Comparison of ENCODE assay signal across 1 cellular context in genomic region chr18:57583297-57583835, GRCh38.
A peak's percentile ranks its signal among the peaks of the same experiment; 100 is the strongest.
TF ChIP-seq lines count a peak whose summit lies in the region.

No MANE protein-coding gene starts in this region.

TF ChIP-seq in K562, 482 proteins besides CTCF, POLR2A, EP300 and RAD21 (continued from another document and continues in another):
- TF ChIP-seq, protein P1, sequence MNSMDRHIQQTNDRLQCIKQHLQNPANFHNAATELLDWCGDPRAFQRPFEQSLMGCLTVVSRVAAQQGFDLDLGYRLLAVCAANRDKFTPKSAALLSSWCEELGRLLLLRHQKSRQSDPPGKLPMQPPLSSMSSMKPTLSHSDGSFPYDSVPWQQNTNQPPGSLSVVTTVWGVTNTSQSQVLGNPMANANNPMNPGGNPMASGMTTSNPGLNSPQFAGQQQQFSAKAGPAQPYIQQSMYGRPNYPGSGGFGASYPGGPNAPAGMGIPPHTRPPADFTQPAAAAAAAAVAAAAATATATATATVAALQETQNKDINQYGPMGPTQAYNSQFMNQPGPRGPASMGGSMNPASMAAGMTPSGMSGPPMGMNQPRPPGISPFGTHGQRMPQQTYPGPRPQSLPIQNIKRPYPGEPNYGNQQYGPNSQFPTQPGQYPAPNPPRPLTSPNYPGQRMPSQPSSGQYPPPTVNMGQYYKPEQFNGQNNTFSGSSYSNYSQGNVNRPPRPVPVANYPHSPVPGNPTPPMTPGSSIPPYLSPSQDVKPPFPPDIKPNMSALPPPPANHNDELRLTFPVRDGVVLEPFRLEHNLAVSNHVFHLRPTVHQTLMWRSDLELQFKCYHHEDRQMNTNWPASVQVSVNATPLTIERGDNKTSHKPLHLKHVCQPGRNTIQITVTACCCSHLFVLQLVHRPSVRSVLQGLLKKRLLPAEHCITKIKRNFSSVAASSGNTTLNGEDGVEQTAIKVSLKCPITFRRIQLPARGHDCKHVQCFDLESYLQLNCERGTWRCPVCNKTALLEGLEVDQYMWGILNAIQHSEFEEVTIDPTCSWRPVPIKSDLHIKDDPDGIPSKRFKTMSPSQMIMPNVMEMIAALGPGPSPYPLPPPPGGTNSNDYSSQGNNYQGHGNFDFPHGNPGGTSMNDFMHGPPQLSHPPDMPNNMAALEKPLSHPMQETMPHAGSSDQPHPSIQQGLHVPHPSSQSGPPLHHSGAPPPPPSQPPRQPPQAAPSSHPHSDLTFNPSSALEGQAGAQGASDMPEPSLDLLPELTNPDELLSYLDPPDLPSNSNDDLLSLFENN (IDR thresholded peaks at IDR 0.05; ENCODE audit: low read depth in 2 of 2, low read length in 2 of 2), result peak in 1 of 2 experiments; percentile 89; a peak in 2 of 4 replicates
- TF ChIP-seq DACH1 (IDR thresholded peaks at IDR 0.05; ENCODE audit: partially characterized antibody) (peak; percentile 44), TAF9B (IDR thresholded peaks at IDR 0.05; ENCODE audit: partially characterized antibody) (peak; percentile 54), AFF1 (IDR thresholded peaks at IDR 0.05; ENCODE audit: low read depth in 1 of 2, partially characterized antibody in 2 of 2) (peak in 1 of 2 experiments; percentile 55), ZNF140 (CRISPR knock-in tag; IDR thresholded peaks at IDR 0.05) (no peak), ATF1 (CRISPR knock-in tag; IDR thresholded peaks at IDR 0.05) (no peak), ATF1 (tag; IDR thresholded peaks at IDR 0.05) (peak; percentile 38), ZNF785 (CRISPR knock-in tag; IDR thresholded peaks at IDR 0.05) (no peak), TGIF2 (CRISPR knock-in tag; IDR thresholded peaks at IDR 0.05) (no peak), ZFX (CRISPR knock-in tag; IDR thresholded peaks at IDR 0.05) (peak; percentile 74), KDM1A (IDR thresholded peaks at IDR 0.05) (peak; percentile 75 to 82), POU5F1 (IDR thresholded peaks at IDR 0.05; ENCODE audit: borderline replicate concordance, low read depth, low read length, partially characterized antibody) (no peak), ZEB2 (IDR thresholded peaks at IDR 0.05) (0 out of 2 replicates have a peak, but pooled peaks have one; percentile 14), TEAD1 (CRISPR knock-in tag; IDR thresholded peaks at IDR 0.05) (0 out of 4 replicates have a peak, but pooled peaks have one; percentile 38 to 63), MAX (CRISPR knock-in tag; IDR thresholded peaks at IDR 0.05) (peak; percentile 50; the same call in 1 of the 2 replicates), RUNX1 (IDR thresholded peaks at IDR 0.05; ENCODE audit: low read depth) (0 out of 2 replicates have a peak, but pooled peaks have one; percentile 36), ZNF324 (CRISPR knock-in tag; IDR thresholded peaks at IDR 0.05) (no peak), BHLHE40 (IDR thresholded peaks at IDR 0.05; ENCODE audit: low read length) (peak; percentile 95), TBP (optimal IDR thresholded peaks at IDR 0.05; ENCODE audit: low read depth, low read length) (peak; percentile 64), ARID1B (IDR thresholded peaks at IDR 0.05) (peak; percentile 98), CCNT2 (IDR thresholded peaks at IDR 0.05; ENCODE audit: borderline replicate concordance, extremely low read depth, insufficient read length, low read depth, low read length) (peak; percentile 85), ZNF583 (CRISPR knock-in tag; IDR thresholded peaks at IDR 0.05) (0 out of 2 replicates have a peak, but pooled peaks have one; percentile 29), RBM22 (IDR thresholded peaks at IDR 0.05; ENCODE audit: low read depth, low read length, poor library complexity, severe bottlenecking) (no peak), DIDO1 (tag; IDR thresholded peaks at IDR 0.05; ENCODE audit: low read depth) (no peak), PYGO2 (tag; IDR thresholded peaks at IDR 0.05) (peak; percentile 74; the same call in 1 of the 2 replicates), MBD2 (IDR thresholded peaks at IDR 0.05; ENCODE audit: borderline replicate concordance, low read depth) (0 out of 2 replicates have a peak, but pooled peaks have one; percentile 31), TCF3 (CRISPR knock-in tag; IDR thresholded peaks at IDR 0.05) (peak; percentile 97), SMARCC2 (IDR thresholded peaks at IDR 0.05; ENCODE audit: low read depth) (peak; percentile 76), NRF1 (conservative IDR thresholded peaks at IDR 0.05 in 1 of 2, IDR thresholded peaks at IDR 0.05 in 1 of 2) (peak in 1 of 2 experiments; percentile 50; a peak in 2 of 4 replicates), E2F6 (IDR thresholded peaks at IDR 0.05; ENCODE audit: borderline replicate concordance in 1 of 2, extremely low read depth in 1 of 2, insufficient read depth in 1 of 2, insufficient read length in 1 of 2, low read depth in 1 of 2, low read length in 1 of 2, poor library complexity in 1 of 2, severe bottlenecking in 1 of 2) (peak in 1 of 2 experiments; percentile 64), HDAC2 (IDR thresholded peaks at IDR 0.05) (0 out of 2 replicates have a peak, but pooled peaks have one; percentile 65), NFIC (IDR thresholded peaks at IDR 0.05) (peak; percentile 85), YY1 (IDR thresholded peaks at IDR 0.05; ENCODE audit: borderline replicate concordance in 1 of 3, control insufficient read depth in 1 of 3, extremely low read depth in 1 of 3, insufficient read depth in 3 of 3, insufficient read length in 1 of 3, insufficient replicate concordance in 2 of 3, low read depth in 1 of 3, low read length in 2 of 3) (peak in 1 of 3 experiments; percentile 34), RNF2 (IDR thresholded peaks at IDR 0.05) (peak; percentile 87), SMARCE1 (IDR thresholded peaks at IDR 0.05) (peak; percentile 88), GATA2 (CRISPR knock-in tag; IDR thresholded peaks at IDR 0.05) (peak; percentile 92), PRDM10 (IDR thresholded peaks at IDR 0.05; ENCODE audit: partially characterized antibody) (peak; percentile 64), CUX1 (CRISPR knock-in tag; IDR thresholded peaks at IDR 0.05) (no peak), ZKSCAN1 (IDR thresholded peaks at IDR 0.05; ENCODE audit: low read depth, low read length) (0 out of 2 replicates have a peak, but pooled peaks have one; percentile 34), CBFA2T2 (conservative IDR thresholded peaks at IDR 0.05) (peak; percentile 95), RB1 (IDR thresholded peaks at IDR 0.05; ENCODE audit: low read depth) (0 out of 2 replicates have a peak, but pooled peaks have one; percentile 63), CC2D1A (IDR thresholded peaks at IDR 0.05) (peak; percentile 82; the same call in 1 of the 2 replicates)
- TF ChIP-seq, protein P2, sequence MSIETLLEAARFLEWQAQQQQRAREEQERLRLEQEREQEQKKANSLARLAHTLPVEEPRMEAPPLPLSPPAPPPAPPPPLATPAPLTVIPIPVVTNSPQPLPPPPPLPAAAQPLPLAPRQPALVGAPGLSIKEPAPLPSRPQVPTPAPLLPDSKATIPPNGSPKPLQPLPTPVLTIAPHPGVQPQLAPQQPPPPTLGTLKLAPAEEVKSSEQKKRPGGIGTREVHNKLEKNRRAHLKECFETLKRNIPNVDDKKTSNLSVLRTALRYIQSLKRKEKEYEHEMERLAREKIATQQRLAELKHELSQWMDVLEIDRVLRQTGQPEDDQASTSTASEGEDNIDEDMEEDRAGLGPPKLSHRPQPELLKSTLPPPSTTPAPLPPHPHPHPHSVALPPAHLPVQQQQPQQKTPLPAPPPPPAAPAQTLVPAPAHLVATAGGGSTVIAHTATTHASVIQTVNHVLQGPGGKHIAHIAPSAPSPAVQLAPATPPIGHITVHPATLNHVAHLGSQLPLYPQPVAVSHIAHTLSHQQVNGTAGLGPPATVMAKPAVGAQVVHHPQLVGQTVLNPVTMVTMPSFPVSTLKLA (conservative IDR thresholded peaks at IDR 0.05), result peak; percentile 34 to 66; a peak in 2 of 4 replicates
